ENCODE assay signal across 24 cellular contexts in the genomic region with DNA sequence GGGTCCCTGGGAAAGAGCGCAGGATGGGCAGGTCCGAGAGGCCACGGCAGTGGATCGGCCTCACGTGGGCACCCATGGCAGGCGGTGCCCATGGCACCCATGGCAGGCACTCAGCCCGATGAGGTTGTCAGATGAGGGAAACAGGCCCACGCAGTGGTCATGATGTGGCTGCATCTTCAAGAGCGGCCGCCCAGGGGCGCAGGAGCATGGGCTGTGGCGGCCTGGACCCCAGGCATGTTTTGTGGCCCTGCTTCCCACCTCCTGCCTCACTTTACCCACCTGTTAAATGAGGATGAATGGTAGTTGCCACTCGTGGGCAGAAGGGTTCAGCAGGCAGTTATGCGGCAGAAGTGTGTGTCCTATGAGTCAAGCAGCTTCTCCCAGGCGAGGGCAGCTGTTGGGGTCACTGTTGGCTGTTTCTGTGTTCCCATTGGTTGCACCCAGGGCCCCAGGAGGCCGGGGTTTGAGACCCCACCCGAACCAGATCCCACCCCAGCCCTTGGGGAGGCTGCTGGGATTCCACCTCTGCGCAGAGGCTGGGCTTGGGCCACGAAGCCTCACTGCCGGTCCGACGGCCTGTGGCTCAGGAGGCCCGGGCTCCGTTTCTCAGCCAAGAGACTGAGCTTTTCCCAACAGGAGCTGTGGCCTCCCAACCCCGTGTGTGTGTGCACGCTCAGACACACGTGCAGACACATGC.
"Had no signal": no experiment of that assay in that cellular context is flagged by ENCODE, and none has a peak within 500 bp of the region (broad histone marks: within the 10 kb centered on the region; RNA-seq: fewer than 3 reads in every experiment).

No MANE protein-coding gene starts in this region.

- H3K9me3 ChIP-seq: body of pancreas, pancreas, stomach, vagina had no signal

- H3K27me3 ChIP-seq: body of pancreas, cardiac muscle cell, foreskin keratinocyte, pancreas, stomach, vagina had no signal

- DNase-seq: activated CD4-positive, alpha-beta memory T cell treated with anti-CD3 and anti-CD28 coated beads for 36 hours; activated CD4-positive, alpha-beta T cell treated with anti-CD3 and anti-CD28 coated beads for 48 hours; activated CD8-positive, alpha-beta memory T cell treated with anti-CD3 and anti-CD28 coated beads, Interleukin-2, amount 10 ng/mL, durations not matched to agents 7 days and 5 days; activated effector memory CD4-positive, alpha-beta T cell treated with anti-CD3 and anti-CD28 coated beads, Interleukin-2, amount 50 U/mL, for 16 hours; activated naive CD4-positive, alpha-beta T cell treated with anti-CD3 and anti-CD28 coated beads, Interleukin-2, amount 10 ng/mL, durations not matched to agents 7 days and 5 days; activated T-cell treated with anti-CD3 and anti-CD28 coated beads for 4 hours; anterior cingulate cortex; body of pancreas; cortex of kidney; erythroblast; naive thymus-derived CD4-positive, alpha-beta T cell; pancreas; small intestine; stomach; T-helper 2 cell; trophoblast cell had no signal

- H3K27ac ChIP-seq: body of pancreas, cardiac muscle cell, foreskin keratinocyte, pancreas, stomach, vagina had no signal

- ATAC-seq: activated CD8-positive, alpha-beta memory T cell treated with anti-CD3 and anti-CD28 coated beads, Interleukin-2, amount 10 ng/mL, durations not matched to agents 7 days and 5 days; body of pancreas; foreskin keratinocyte; left lobe of liver; naive thymus-derived CD4-positive, alpha-beta T cell; pancreas; stimulated activated memory B cell treated with anti-CD40 and anti-IgM and Interleukin-4, amounts not matched to agents 10 μg/mL and 1 μg/mL and 100 μg/mL, for 72 hours had no signal

- H3K4me1 ChIP-seq: body of pancreas, foreskin keratinocyte, pancreas had no signal

- H3K36me3 ChIP-seq: cardiac muscle cell had no signal

- H3K4me3 ChIP-seq: body of pancreas, cardiac muscle cell, lung, pancreas, stomach, vagina had no signal

- FAIRE-seq: endometrium, kidney, pancreas, small intestine had no signal
